ENCODE assay signal across 7 cellular contexts in the genomic region with DNA sequence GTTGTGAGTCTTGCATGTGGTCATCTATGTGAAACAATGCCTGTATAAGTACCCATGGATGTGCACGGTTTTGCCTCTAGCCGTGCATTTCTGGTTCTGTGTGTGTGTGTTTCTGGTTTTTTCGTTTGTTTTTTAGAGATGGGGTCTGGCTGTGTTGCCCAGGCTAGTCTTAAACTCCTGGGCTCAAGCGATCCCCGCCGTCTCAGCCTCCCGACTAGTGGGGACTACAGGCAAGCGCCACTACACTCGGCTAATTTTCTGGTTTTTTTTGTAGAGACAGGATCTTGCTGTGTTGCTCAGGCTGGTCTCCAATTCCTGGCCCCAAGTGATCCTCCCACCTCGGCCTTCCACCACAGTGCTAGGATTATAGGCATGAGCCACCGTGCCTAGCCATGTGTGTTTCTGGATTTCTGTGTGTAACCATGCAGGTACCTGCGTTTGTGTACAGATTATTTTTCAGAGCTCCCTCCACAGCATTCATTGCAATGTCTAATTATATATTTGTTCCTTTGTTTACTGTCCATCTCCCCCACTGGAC. TPM values are rescaled to one million over a fixed set of nuclear protein-coding genes. Genes with fewer than 3 reads are reported as not detected.
DNase-seq lines count a peak whose midpoint lies in the region; ATAC-seq, FAIRE-seq and TF ChIP-seq lines count a peak whose summit lies in the region.
"Had no signal": no experiment of that assay in that cellular context is flagged by ENCODE, and none has a peak within 500 bp of the region (broad histone marks: within the 10 kb centered on the region; RNA-seq: fewer than 3 reads in every experiment).

No MANE protein-coding gene starts in this region.

- no peak overlapping the region for H3K9ac ChIP-seq in HUES6 (ENCODE audit: low read length)
- H3K9ac ChIP-seq in GM12878 (ENCODE audit: control insufficient read depth, insufficient read depth, low read length), result no peak overlapping the region
- no peak overlapping the region for H3K9ac ChIP-seq in parathyroid adenoma

- WGBS in GM12878 (ENCODE audit: insufficient coverage, insufficient replicate concordance, low lambda C conversion rate, missing lambda C conversion rate), result 48% methylated on average over 12 of the region's 12 CpGs

- DNase-seq in GM12878 (ENCODE audit: low read depth, low spot score) (no peak), HPDE6-E6E7 (ENCODE audit: extremely low spot score) (no peak), GM10266 (ENCODE audit: extremely low spot score) (no peak)

- intact Hi-C loops in GM12878 (cut with micrococcal nuclease; ENCODE audit: unreplicated experiment), result loop anchor here (2.0 kb wide), 1 partner anchor 17 kb away; no protein-coding TSS in a partner anchor

- TF ChIP-seq CTCF in GM12878 (IDR thresholded peaks at IDR 0.05 in 2 of 3, conservative IDR thresholded peaks at IDR 0.05 in 1 of 3; ENCODE audit: control insufficient read depth in 2 of 3, extremely low read depth in 1 of 3, insufficient read depth in 1 of 3, low read depth in 3 of 3, low read length in 3 of 3) (no peak), parathyroid adenoma (IDR thresholded peaks at IDR 0.05) (no peak), GM10266 (IDR thresholded peaks at IDR 0.05; ENCODE audit: control insufficient read depth, insufficient read depth, low read depth, missing control alignments) (no peak)

- H3K27me3 ChIP-seq in HUES6 (ENCODE audit: control insufficient read depth, insufficient read depth, low read length) (peaks cover 16% of the 10 kb centered on the region), GM12878 (replicated peaks in 1 of 2; ENCODE audit: control insufficient read depth in 2 of 2, insufficient read depth in 2 of 2, low read length in 1 of 2) (no peaks in the 10 kb centered on the region), parathyroid adenoma (ENCODE audit: control insufficient read depth, insufficient read depth, low read length) (no peaks in the 10 kb centered on the region)
- H3K27me3 ChIP-seq: heart left ventricle had no signal

- RAD21 ChIA-PET in GM12878 (lab: Charles Lee; ENCODE audit: unreplicated experiment), result interaction anchor here (1.4 kb wide), 1 partner anchor 27 kb away, joined by 4 read pairs; no protein-coding TSS in a partner anchor

- ATAC-seq in GM12878 (no peak), HG02973 (IDR thresholded peaks at IDR 0.05; ENCODE audit: unreplicated experiment) (no peak)

- TF ChIP-seq RAD21 in GM12878 (IDR thresholded peaks at IDR 0.05; ENCODE audit: insufficient read depth, low read depth, low read length), result no peak

- H3K4me2 ChIP-seq in GM12878 (ENCODE audit: control insufficient read depth, insufficient read depth) (peak overlapping the region; percentile 70), parathyroid adenoma (ENCODE audit: low read length) (no peak overlapping the region)

- H3K27ac ChIP-seq in HUES6 (ENCODE audit: low read depth, low read length) (no peak overlapping the region), GM12878 (ENCODE audit: control insufficient read depth, insufficient read depth) (no peak overlapping the region), parathyroid adenoma (peak overlapping the region; percentile 99)

- no peaks in the 10 kb centered on the region for H3K36me3 ChIP-seq in HUES6 (ENCODE audit: control insufficient read depth, insufficient read depth, low read length)
- H3K36me3 ChIP-seq in GM12878 (ENCODE audit: control insufficient read depth in 2 of 2, insufficient read depth in 2 of 2, low read length in 1 of 2), result no peaks in the 10 kb centered on the region
- H3K36me3 ChIP-seq in parathyroid adenoma (ENCODE audit: control insufficient read depth, insufficient read depth, low read length), result no peaks in the 10 kb centered on the region
- H3K36me3 ChIP-seq: heart left ventricle had no signal

- H3K4me1 ChIP-seq in HUES6 (ENCODE audit: control insufficient read depth, insufficient read depth, low read length), result peaks cover 21% of the 10 kb centered on the region; the same call in 1 of the 2 replicates
- H3K4me1 ChIP-seq in GM12878 (ENCODE audit: control insufficient read depth, insufficient read depth, low read length), result peaks cover 42% of the 10 kb centered on the region
- peaks cover 25% of the 10 kb centered on the region for H3K4me1 ChIP-seq in parathyroid adenoma

- in situ Hi-C loops in GM12878 (cut with MboI), result loop anchor here (25.0 kb wide), 1 partner anchor 1690 kb away; the partner anchor contains the start of gene SMG9

- SMC1A ChIA-PET in GM12878 (lab: Charles Lee; ENCODE audit: uncharacterized antibody, unreplicated experiment), result interaction anchor here (1.4 kb wide), 1 partner anchor 27 kb away, joined by 4 read pairs; no protein-coding TSS in a partner anchor

- CTCF ChIA-PET in GM12878 (lab: Yijun Ruan, JAX), result interaction anchor here (0.9 to 3.2 kb wide), 4 partner anchors 9 to 27 kb away, joined by 3 to 13 read pairs (median 10); partner anchors contain the start of gene FOSB

- no TSS peak for BruUV-seq in GM12878 (replicated peaks; lab: Mats Ljungman, UMichigan)

- 0 out of 2 replicates have a peak overlapping the region, but pooled peaks have one; percentile 52 for H3K4me3 ChIP-seq in HUES6 (ENCODE audit: low read depth, low read length)
- H3K4me3 ChIP-seq in GM12878, result no peak overlapping the region
- no peak overlapping the region for H3K4me3 ChIP-seq in parathyroid adenoma (ENCODE audit: low read depth, low read length)

- H3K79me2 ChIP-seq in GM12878 (ENCODE audit: control insufficient read depth, insufficient read depth, low read length) (peaks cover 3% of the 10 kb centered on the region; the same call in 1 of the 2 replicates), parathyroid adenoma (no peaks in the 10 kb centered on the region)

- no peak for FAIRE-seq in GM12878 (lab: Jason Lieb, UNC)

- TF ChIP-seq EP300 in GM12878 (IDR thresholded peaks at IDR 0.05; ENCODE audit: borderline replicate concordance in 1 of 2, control insufficient read depth in 1 of 2, low read depth in 2 of 2, low read length in 2 of 2), result no peak

- H2AFZ ChIP-seq in GM12878 (ENCODE audit: control insufficient read depth, low read depth, low read length) (no peak overlapping the region; the same call in 1 of the 2 replicates), parathyroid adenoma (peak overlapping the region; percentile 86)

- H3K9me3 ChIP-seq in HUES6 (ENCODE audit: control insufficient read depth, insufficient read depth, low read depth, low read length) (no peaks in the 10 kb centered on the region), GM12878 (replicated peaks; ENCODE audit: control insufficient read depth, insufficient read depth, low read length) (no peaks in the 10 kb centered on the region), parathyroid adenoma (ENCODE audit: control insufficient read depth, low read length) (no peaks in the 10 kb centered on the region)
- H3K9me3 ChIP-seq: heart left ventricle had no signal

- H4K20me1 ChIP-seq in GM12878 (ENCODE audit: control insufficient read depth, insufficient read depth), result no peaks in the 10 kb centered on the region

- POLR2A ChIA-PET in GM12878 (lab: Charles Lee), result interaction anchor here (0.9 to 1.5 kb wide), 3 partner anchors 13 to 27 kb away, joined by 3 read pairs; no protein-coding TSS in a partner anchor

- TF ChIP-seq POLR2A in GM12878 (IDR thresholded peaks at IDR 0.05; ENCODE audit: low read depth, low read length), result no peak

RNA-seq across cellular contexts. Expression of gene FOSB, which starts 15.9 kb away (rescaled TPM):
- 2.5 and 2.8 TPM in 2 replicates for total RNA-seq in GM12878 (2013; cell fraction: nucleolus; rRNA removed)
- 0.11 and 0.44 TPM in 2 replicates for total RNA-seq in GM12878 (2014; rRNA removed)
- total RNA-seq in GM12878 (2014; rRNA removed; fragmentation: Illumina TruSeq; extraction: Trizol), result 0.14 and 0.31 TPM in 2 replicates
- total RNA-seq in GM12878 (2021), result 0.56 and 0.69 TPM in 2 replicates
- 0.52 TPM for polyA plus RNA-seq in GM12878 (2011; ENCODE audit: low read depth)
- 0.13 and 0.20 TPM in 2 replicates for polyA plus RNA-seq in GM12878 (2011; rRNA removed)
- 0.25 and 0.34 TPM in 2 replicates for polyA plus RNA-seq in GM12878 (2011; cell fraction: cytosol; rRNA removed)
- 1.6 and 1.8 TPM in 2 replicates for polyA plus RNA-seq in GM12878 (2011; cell fraction: nucleus; rRNA removed)
- 0.83 and 1.1 TPM in 2 replicates for polyA plus RNA-seq in GM12878 (2012)
- polyA plus RNA-seq in GM12878 (2014; fragmentation: Illumina TruSeq; extraction: Trizol), result 0.28 and 0.35 TPM in 2 replicates
- polyA plus RNA-seq in GM12878 (2014; fragmentation: Nextera tagmentation; extraction: Ambion mirVana), result under 1 TPM; 0.06 to 0.07 TPM
- 0.24 and 0.34 TPM in 2 replicates for polyA plus RNA-seq in GM12878 (2014; rRNA removed)
- polyA plus RNA-seq in GM12878 (2016; fragmentation: Nextera tagmentation; extraction: Ambion mirVana), result under 1 TPM; 0.29 to 0.45 TPM
- 1.8 and 2.5 TPM in 2 replicates for polyA minus RNA-seq in GM12878 (2011; rRNA and poly(A)+ RNA removed)
- not detected in 2 replicates for polyA minus RNA-seq in GM12878 (2011; cell fraction: cytosol; rRNA and poly(A)+ RNA removed)
- polyA minus RNA-seq in GM12878 (2011; cell fraction: nucleus; rRNA and poly(A)+ RNA removed), result 3.9 and 7.5 TPM in 2 replicates

RNA-seq across cellular contexts. Expression of gene ERCC1, which starts 28.2 kb away (rescaled TPM):
- 59.3 and 59.4 TPM in 2 replicates for total RNA-seq in GM12878 (2013; cell fraction: nucleolus; rRNA removed)
- total RNA-seq in GM12878 (2014; rRNA removed), result 74.7 and 82.6 TPM in 2 replicates
- total RNA-seq in GM12878 (2014; rRNA removed; fragmentation: Illumina TruSeq; extraction: Trizol), result 45.4 and 57.2 TPM in 2 replicates
- total RNA-seq in GM12878 (2021), result 70.1 and 75.3 TPM in 2 replicates
- polyA plus RNA-seq in GM12878 (2011; ENCODE audit: low read depth), result 161 TPM
- 36.8 and 65.0 TPM in 2 replicates for polyA plus RNA-seq in GM12878 (2011; rRNA removed)
- polyA plus RNA-seq in GM12878 (2011; cell fraction: cytosol; rRNA removed), result 105 and 127 TPM in 2 replicates
- 101 and 105 TPM in 2 replicates for polyA plus RNA-seq in GM12878 (2011; cell fraction: nucleus; rRNA removed)
- polyA plus RNA-seq in GM12878 (2012), result 49.9 and 53.1 TPM in 2 replicates
- 23.1 and 52.0 TPM in 2 replicates for polyA plus RNA-seq in GM12878 (2014; fragmentation: Illumina TruSeq; extraction: Trizol)
- 10 to 100 TPM; 14.7 to 36.8 TPM for polyA plus RNA-seq in GM12878 (2014; fragmentation: Nextera tagmentation; extraction: Ambion mirVana)
- 104 and 113 TPM in 2 replicates for polyA plus RNA-seq in GM12878 (2014; rRNA removed)
- polyA plus RNA-seq in GM12878 (2016; fragmentation: Nextera tagmentation; extraction: Ambion mirVana), result 10 to 100 TPM; 54.2 to 66.8 TPM
- 51.6 and 101 TPM in 2 replicates for polyA minus RNA-seq in GM12878 (2011; rRNA and poly(A)+ RNA removed)
- polyA minus RNA-seq in GM12878 (2011; cell fraction: cytosol; rRNA and poly(A)+ RNA removed), result 45.3 and 49.4 TPM in 2 replicates
- polyA minus RNA-seq in GM12878 (2011; cell fraction: nucleus; rRNA and poly(A)+ RNA removed), result 28.0 and 31.4 TPM in 2 replicates

RNA-seq across cellular contexts. Expression of gene RTN2, which starts 44.9 kb away (rescaled TPM):
- total RNA-seq in GM12878 (2013; cell fraction: nucleolus; rRNA removed), result 6.8 and 7.8 TPM in 2 replicates
- total RNA-seq in GM12878 (2014; rRNA removed) (4.0 and 5.2 TPM in 2 replicates), GM12878 (2014; rRNA removed; fragmentation: Illumina TruSeq; extraction: Trizol) (3.4 and 4.2 TPM in 2 replicates), GM12878 (2021) (9.7 and 11.6 TPM in 2 replicates)
- polyA plus RNA-seq in GM12878 (2011; ENCODE audit: low read depth), result 20.8 TPM
- polyA plus RNA-seq in GM12878 (2011; rRNA removed) (1.1 and 2.6 TPM in 2 replicates), GM12878 (2014; fragmentation: Illumina TruSeq; extraction: Trizol) (5.5 and 5.9 TPM in 2 replicates), GM12878 (2014; fragmentation: Nextera tagmentation; extraction: Ambion mirVana) (under 1 TPM; 0.32 to 0.42 TPM), GM12878 (2014; rRNA removed) (10.3 and 11.0 TPM in 2 replicates), GM12878 (2016; fragmentation: Nextera tagmentation; extraction: Ambion mirVana) (1 to 10 TPM; 4.8 to 4.9 TPM)
- polyA plus RNA-seq in GM12878 (2011; cell fraction: cytosol; rRNA removed), result 4.2 and 4.4 TPM in 2 replicates
- 3.1 and 4.2 TPM in 2 replicates for polyA plus RNA-seq in GM12878 (2011; cell fraction: nucleus; rRNA removed)
- 18.2 and 18.6 TPM in 2 replicates for polyA plus RNA-seq in GM12878 (2012)
- 2.0 and 2.3 TPM in 2 replicates for polyA minus RNA-seq in GM12878 (2011; rRNA and poly(A)+ RNA removed)
- 1.7 and 1.8 TPM in 2 replicates for polyA minus RNA-seq in GM12878 (2011; cell fraction: cytosol; rRNA and poly(A)+ RNA removed)
- polyA minus RNA-seq in GM12878 (2011; cell fraction: nucleus; rRNA and poly(A)+ RNA removed), result 1.8 and 2.8 TPM in 2 replicates

RNA-seq across cellular contexts. Expression of gene POLR1G, which starts 45.5 kb away (rescaled TPM):
- total RNA-seq in GM12878 (2013; cell fraction: nucleolus; rRNA removed), result 2.6 and 3.9 TPM in 2 replicates
- 18.4 and 30.9 TPM in 2 replicates for total RNA-seq in GM12878 (2014; rRNA removed)
- total RNA-seq in GM12878 (2014; rRNA removed; fragmentation: Illumina TruSeq; extraction: Trizol), result 19.5 and 23.2 TPM in 2 replicates
- total RNA-seq in GM12878 (2021), result 18.8 TPM in 2 replicates
- 1.3 TPM for polyA plus RNA-seq in GM12878 (2011; ENCODE audit: low read depth)
- polyA plus RNA-seq in GM12878 (2011; rRNA removed), result 3.1 and 5.0 TPM in 2 replicates
- 5.4 and 6.9 TPM in 2 replicates for polyA plus RNA-seq in GM12878 (2011; cell fraction: cytosol; rRNA removed)
- 2.1 and 4.8 TPM in 2 replicates for polyA plus RNA-seq in GM12878 (2011; cell fraction: nucleus; rRNA removed)
- polyA plus RNA-seq in GM12878 (2012), result 3.3 and 4.2 TPM in 2 replicates
- 13.3 and 22.1 TPM in 2 replicates for polyA plus RNA-seq in GM12878 (2014; fragmentation: Illumina TruSeq; extraction: Trizol)
- 1 to 10 TPM; 2.0 to 5.4 TPM for polyA plus RNA-seq in GM12878 (2014; fragmentation: Nextera tagmentation; extraction: Ambion mirVana)
- polyA plus RNA-seq in GM12878 (2014; rRNA removed), result 17.4 and 24.4 TPM in 2 replicates
- polyA plus RNA-seq in GM12878 (2016; fragmentation: Nextera tagmentation; extraction: Ambion mirVana), result 10 to 100 TPM; 23.2 to 24.3 TPM
- polyA minus RNA-seq in GM12878 (2011; rRNA and poly(A)+ RNA removed), result 2.6 and 3.6 TPM in 2 replicates
- polyA minus RNA-seq in GM12878 (2011; cell fraction: cytosol; rRNA and poly(A)+ RNA removed), result 4.0 and 6.8 TPM in 2 replicates
- 1.3 and 3.3 TPM in 2 replicates for polyA minus RNA-seq in GM12878 (2011; cell fraction: nucleus; rRNA and poly(A)+ RNA removed)

RNA-seq across cellular contexts. Expression of gene PPM1N, which starts 46.3 kb away (rescaled TPM):
- total RNA-seq in GM12878 (2013; cell fraction: nucleolus; rRNA removed), result 2.0 and 2.5 TPM in 2 replicates
- total RNA-seq in GM12878 (2014; rRNA removed) (3.4 and 4.1 TPM in 2 replicates), GM12878 (2014; rRNA removed; fragmentation: Illumina TruSeq; extraction: Trizol) (2.9 and 4.0 TPM in 2 replicates), GM12878 (2021) (3.5 and 4.1 TPM in 2 replicates)
- 3.8 TPM for polyA plus RNA-seq in GM12878 (2011; ENCODE audit: low read depth)
- polyA plus RNA-seq in GM12878 (2011; rRNA removed) (1.6 and 1.7 TPM in 2 replicates), GM12878 (2014; fragmentation: Illumina TruSeq; extraction: Trizol) (3.6 and 5.4 TPM in 2 replicates), GM12878 (2014; fragmentation: Nextera tagmentation; extraction: Ambion mirVana) (1 to 10 TPM; 4.6 to 4.7 TPM), GM12878 (2014; rRNA removed) (5.3 and 5.4 TPM in 2 replicates), GM12878 (2016; fragmentation: Nextera tagmentation; extraction: Ambion mirVana) (1 to 10 TPM; 2.6 to 3.2 TPM)
- 1.5 and 3.1 TPM in 2 replicates for polyA plus RNA-seq in GM12878 (2011; cell fraction: cytosol; rRNA removed)
- 1.8 and 2.5 TPM in 2 replicates for polyA plus RNA-seq in GM12878 (2011; cell fraction: nucleus; rRNA removed)
- 3.9 and 4.9 TPM in 2 replicates for polyA plus RNA-seq in GM12878 (2012)
- 1.1 TPM in 1 of 2 replicates, not detected in the other for polyA minus RNA-seq in GM12878 (2011; rRNA and poly(A)+ RNA removed)
- polyA minus RNA-seq in GM12878 (2011; cell fraction: cytosol; rRNA and poly(A)+ RNA removed), result not detected in 2 replicates
- 0.24 and 0.86 TPM in 2 replicates for polyA minus RNA-seq in GM12878 (2011; cell fraction: nucleus; rRNA and poly(A)+ RNA removed)
